1 cellular context compared by ENCODE assay signal in the genomic region with DNA sequence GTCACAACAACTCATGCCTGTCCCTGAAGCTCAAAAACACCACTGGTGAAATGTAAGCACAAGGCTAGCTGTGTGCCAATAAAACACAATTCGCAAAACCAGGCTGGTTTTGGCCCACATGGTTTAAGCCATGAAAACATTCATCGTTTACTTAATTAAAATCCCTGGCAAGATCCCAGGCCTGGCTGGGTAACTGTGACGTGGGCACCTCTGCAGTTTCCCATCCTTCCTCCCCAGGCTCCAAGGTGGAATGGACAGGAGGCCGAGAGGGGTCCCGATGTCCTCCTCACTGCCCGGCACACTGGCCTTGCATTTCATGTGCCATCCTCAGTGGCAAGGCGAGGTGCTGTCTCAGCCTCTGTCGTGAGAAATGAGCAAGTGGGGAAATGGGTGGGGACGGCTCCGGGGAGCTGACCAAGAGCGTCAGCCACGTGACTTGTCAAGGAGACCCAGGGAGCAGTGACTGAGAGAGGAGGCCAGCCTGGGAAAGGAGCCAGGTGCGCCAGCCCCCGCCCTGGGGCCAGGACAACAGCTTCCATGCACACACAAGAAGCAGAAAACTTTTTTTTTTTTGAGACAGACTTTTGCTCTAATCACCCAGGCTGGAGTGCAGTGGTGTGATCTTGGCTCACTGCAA.
TF ChIP-seq lines count a peak whose summit lies in the region.

No MANE protein-coding gene starts in this region.

TF ChIP-seq in SK-N-SH treated with all-trans-retinoic acid at 6 μM for 48 hours, 23 proteins besides CTCF, POLR2A, EP300 and RAD21 (continued from another document):
- TF ChIP-seq PPARA (CRISPR knock-in tag; IDR thresholded peaks at IDR 0.05; ENCODE audit: borderline replicate concordance) (no peak), TSHZ2 (CRISPR knock-in tag; IDR thresholded peaks at IDR 0.05) (no peak), ZNF8 (CRISPR knock-in tag; IDR thresholded peaks at IDR 0.05) (no peak), ZFP30 (CRISPR knock-in tag; IDR thresholded peaks at IDR 0.05) (no peak), CSDC2 (CRISPR knock-in tag; IDR thresholded peaks at IDR 0.05) (no peak), TCF4 (CRISPR knock-in tag; IDR thresholded peaks at IDR 0.05; ENCODE audit: borderline replicate concordance) (no peak), ZNF565 (CRISPR knock-in tag; conservative IDR thresholded peaks at IDR 0.05; ENCODE audit: low read depth) (no peak)
